In genomic region chr10:131452926-131453771, GRCh38 we compare ENCODE assay signal across 11 cellular contexts.
DNase-seq lines count a peak whose midpoint lies in the region; ATAC-seq and TF ChIP-seq lines count a peak whose summit lies in the region.
"Had no signal": no experiment of that assay in that cellular context is flagged by ENCODE, and none has a peak within 500 bp of the region (broad histone marks: within the 10 kb centered on the region; RNA-seq: fewer than 3 reads in every experiment).

No MANE protein-coding gene starts in this region.

- no peak overlapping the region for H3K4me3 Mint-ChIP-seq in effector memory CD8-positive, alpha-beta T cell

- no peaks in the 10 kb centered on the region for H3K9me3 ChIP-seq in adrenal gland (replicated peaks in 1 of 3)
- H3K9me3 ChIP-seq in suprapubic skin, result no peaks in the 10 kb centered on the region

- H3K27me3 Mint-ChIP-seq in effector memory CD8-positive, alpha-beta T cell, result peaks cover 15 to 27% of the 10 kb centered on the region in 2 donors

- no peak overlapping the region for H3K27ac Mint-ChIP-seq in effector memory CD8-positive, alpha-beta T cell

- H3K27me3 ChIP-seq in adrenal gland (no peaks in the 10 kb centered on the region), suprapubic skin (peaks cover 35% of the 10 kb centered on the region)

- H3K4me3 ChIP-seq in adrenal gland (peak overlapping the region in 1 of 4 donors; percentile 46), suprapubic skin (peak overlapping the region; percentile 26)
- H3K4me3 ChIP-seq: SK-N-MC had no signal

- no peak for TF ChIP-seq POLR2A in adrenal gland (IDR thresholded peaks at IDR 0.05)
- TF ChIP-seq POLR2A in suprapubic skin (IDR thresholded peaks at IDR 0.05), result no peak

- intact Hi-C loops in adrenal gland (cut with DNase I), result loop anchor here in 1 of 2 donors (10.0 kb wide), 2 partner anchors 332 to 422 kb away; no protein-coding TSS in a partner anchor
- intact Hi-C loops in cardiac septum (cut with DNase I), result no loop called here

- H3K36me3 ChIP-seq in adrenal gland (replicated peaks in 1 of 2) (no peaks in the 10 kb centered on the region), suprapubic skin (no peaks in the 10 kb centered on the region)

- TF ChIP-seq CTCF in adrenal gland (IDR thresholded peaks at IDR 0.05), result no peak
- TF ChIP-seq CTCF in suprapubic skin (IDR thresholded peaks at IDR 0.05), result no peak

- no peaks in the 10 kb centered on the region for H3K36me3 Mint-ChIP-seq in effector memory CD8-positive, alpha-beta T cell (ENCODE audit: insufficient read depth)

- H3K9me3 Mint-ChIP-seq in effector memory CD8-positive, alpha-beta T cell, result peaks cover 0 to 3% of the 10 kb centered on the region in 2 donors

- ATAC-seq in effector memory CD8-positive, alpha-beta T cell (replicated peaks), result no peak
- no peak for ATAC-seq in GM21786 (IDR thresholded peaks at IDR 0.05; ENCODE audit: unreplicated experiment)
- ATAC-seq: left colon had no signal

- H3K27ac ChIP-seq in adrenal gland (peak overlapping the region in 1 of 5 donors; percentile 69), suprapubic skin (no peak overlapping the region)
- H3K27ac ChIP-seq: SK-N-MC had no signal

- 40 to 53% (median 44%) methylated on average over 14 to 38 of the region's 38 CpGs for WGBS in adrenal gland, 4 donors
- WGBS in suprapubic skin, result 56% methylated on average over 27 of the region's 38 CpGs

- H3K4me1 ChIP-seq in adrenal gland (replicated peaks in 1 of 2) (peaks cover 4 to 10% of the 10 kb centered on the region in 2 donors), suprapubic skin (no peaks in the 10 kb centered on the region)

- TF ChIP-seq EP300 in suprapubic skin (IDR thresholded peaks at IDR 0.05), result no peak

- DNase-seq in adrenal gland (peak; percentile 41 to 85 (median 50)), cardiac septum (ENCODE audit: low spot score) (peak; percentile 74), mesenteric fat pad (ENCODE audit: low spot score) (peak; percentile 74), suprapubic skin (ENCODE audit: low spot score in 2 of 2) (peak in 1 of 2 donors; percentile 78), NCI-H82 (lab: John Stamatoyannopoulos, UW) (no peak), NCI-H69 (lab: John Stamatoyannopoulos, UW) (no peak)
- DNase-seq in effector memory CD8-positive, alpha-beta T cell, result no peak
- DNase-seq: DMS79 treated with DMSO at 0.1 percent for 48 hours had no signal

- H3K4me1 Mint-ChIP-seq in effector memory CD8-positive, alpha-beta T cell (ENCODE audit: low read depth in 2 of 2), result peaks cover 0 to 4% of the 10 kb centered on the region in 2 donors

Comparison
In these comparisons a context has a peak if more than half of its experiments do, and no peak if none do; other contexts are left out.
1. DNase-seq: peak in adrenal gland (7 of 7), cardiac septum (single experiment) and mesenteric fat pad (single experiment); none in NCI-H82 (single experiment), NCI-H69 (single experiment) and effector memory CD8-positive, alpha-beta T cell (0 of 3).